Comparison of ENCODE assay signal across 20 cellular contexts in the genomic region with DNA sequence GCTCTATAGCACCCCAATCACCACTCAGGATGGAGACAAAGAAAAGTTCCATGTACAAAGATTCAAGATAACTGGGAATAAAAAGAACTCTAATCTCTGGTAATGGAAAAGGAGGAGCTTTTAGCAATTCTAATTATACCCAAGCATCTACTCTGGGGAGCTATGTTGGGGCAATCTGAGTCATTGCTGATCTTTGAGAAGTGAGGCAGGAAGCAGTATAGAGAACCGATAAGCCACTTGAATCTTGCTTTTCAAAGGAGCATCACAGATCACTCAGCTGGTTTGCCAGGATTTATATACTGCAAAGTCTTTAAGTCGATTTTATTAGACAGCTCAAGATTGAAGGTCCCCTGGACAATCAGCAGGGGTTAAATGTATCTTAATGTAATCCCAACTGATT.
A peak's percentile ranks its signal among the peaks of the same experiment; 100 is the strongest.
DNase-seq lines count a peak whose midpoint lies in the region; ATAC-seq and TF ChIP-seq lines count a peak whose summit lies in the region.
"Had no signal": no experiment of that assay in that cellular context is flagged by ENCODE, and none has a peak within 500 bp of the region (broad histone marks: within the 10 kb centered on the region; RNA-seq: fewer than 3 reads in every experiment).

No MANE protein-coding gene starts in this region.

- peak overlapping the region; percentile 37 for H3K27ac Mint-ChIP-seq in chondrocyte (ENCODE audit: unreplicated experiment)
- H3K27ac Mint-ChIP-seq: activated CD8-positive, alpha-beta T cell treated with anti-CD3 and anti-CD28 coated beads, Interleukin-2, amount 10 ng/mL, durations not matched to agents 7 days and 5 days; activated T-helper 2 cell treated with anti-CD3 and anti-CD28 coated beads, Interferon-gamma antibody, Interleukin-2, Interleukin-4, amounts not matched to agents 10 μg/mL and 5 μg/mL and 100 μg/mL, durations not matched to agents 14 hours and 24 hours and 36 hours; stimulated activated naive CD8-positive, alpha-beta T cell treated with anti-CD3 and anti-CD28 coated beads, Interleukin-15, amount 100 ng/mL, for 72 hours had no signal

- H3K27me3 ChIP-seq in esophagus muscularis mucosa, result no peaks in the 10 kb centered on the region
- H3K27me3 ChIP-seq in BE2C, result no peaks in the 10 kb centered on the region
- H3K27me3 ChIP-seq: hepatocyte, spleen had no signal

- H3K36me3 ChIP-seq in esophagus muscularis mucosa, result peaks cover 0 to 13% (median 6%) of the 10 kb centered on the region in 4 donors
- H3K36me3 ChIP-seq in BE2C, result no peaks in the 10 kb centered on the region
- H3K36me3 ChIP-seq: BLaER1 had no signal

- ATAC-seq in HG02981 (IDR thresholded peaks at IDR 0.05; ENCODE audit: unreplicated experiment), result no peak
- ATAC-seq: activated CD8-positive, alpha-beta T cell treated with anti-CD3 and anti-CD28 coated beads, Interleukin-2, amount 10 ng/mL, durations not matched to agents 7 days and 5 days; left colon; stimulated activated naive CD8-positive, alpha-beta T cell treated with anti-CD3 and anti-CD28 coated beads, Interleukin-15, amount 100 ng/mL, for 72 hours had no signal

- no peak overlapping the region for H3K4me3 Mint-ChIP-seq in chondrocyte (ENCODE audit: unreplicated experiment)
- H3K4me3 Mint-ChIP-seq: activated CD8-positive, alpha-beta T cell treated with anti-CD3 and anti-CD28 coated beads, Interleukin-2, amount 10 ng/mL, durations not matched to agents 7 days and 5 days; stimulated activated naive CD8-positive, alpha-beta T cell treated with anti-CD3 and anti-CD28 coated beads, Interleukin-15, amount 100 ng/mL, for 72 hours had no signal

- WGBS in esophagus muscularis mucosa, result 80% methylated on average over 2 of the region's 2 CpGs

- H3K4me3 ChIP-seq in esophagus muscularis mucosa, result no peak overlapping the region
- no peak overlapping the region for H3K4me3 ChIP-seq in BE2C (ENCODE audit: low read depth, low read length)
- H3K4me3 ChIP-seq: BLaER1, hepatocyte, spleen had no signal

- H3K9me3 ChIP-seq in esophagus muscularis mucosa, result no peaks in the 10 kb centered on the region
- no peaks in the 10 kb centered on the region for H3K9me3 ChIP-seq in BE2C
- H3K9me3 ChIP-seq: BLaER1, spleen had no signal

- H3K9me3 Mint-ChIP-seq in chondrocyte (ENCODE audit: low read depth), result no peaks in the 10 kb centered on the region
- H3K9me3 Mint-ChIP-seq: activated T-helper 2 cell treated with anti-CD3 and anti-CD28 coated beads, Interferon-gamma antibody, Interleukin-2, Interleukin-4, amounts not matched to agents 10 μg/mL and 5 μg/mL and 100 μg/mL, durations not matched to agents 14 hours and 24 hours and 36 hours; stimulated activated naive CD8-positive, alpha-beta T cell treated with anti-CD3 and anti-CD28 coated beads, Interleukin-15, amount 100 ng/mL, for 72 hours had no signal

- H3K27me3 Mint-ChIP-seq in chondrocyte (ENCODE audit: low read depth), result no peaks in the 10 kb centered on the region
- H3K27me3 Mint-ChIP-seq: stimulated activated naive CD8-positive, alpha-beta T cell treated with anti-CD3 and anti-CD28 coated beads, Interleukin-15, amount 100 ng/mL, for 72 hours had no signal

- intact Hi-C loops in esophagus muscularis mucosa (cut with DNase I), result no loop called here

- no peak for TF ChIP-seq POLR2A in esophagus muscularis mucosa (IDR thresholded peaks at IDR 0.05; ENCODE audit: low read depth)

- TF ChIP-seq CTCF in chondrocyte (IDR thresholded peaks at IDR 0.05) (no peak), esophagus muscularis mucosa (IDR thresholded peaks at IDR 0.05) (no peak), BE2C (IDR thresholded peaks at IDR 0.05; ENCODE audit: low read depth, low read length) (no peak)

- no peak for TF ChIP-seq EP300 in esophagus muscularis mucosa (IDR thresholded peaks at IDR 0.05)

- H3K4me1 ChIP-seq in esophagus muscularis mucosa, result no peaks in the 10 kb centered on the region
- H3K4me1 ChIP-seq in BE2C, result no peaks in the 10 kb centered on the region
- H3K4me1 ChIP-seq: BLaER1, parathyroid adenoma, spleen had no signal

- H3K4me1 Mint-ChIP-seq in chondrocyte (ENCODE audit: low read depth), result peaks cover 24% of the 10 kb centered on the region
- H3K4me1 Mint-ChIP-seq: stimulated activated naive CD8-positive, alpha-beta T cell treated with anti-CD3 and anti-CD28 coated beads, Interleukin-15, amount 100 ng/mL, for 72 hours had no signal

- DNase-seq in D341Med (ENCODE audit: low spot score), result peak; percentile 8
- peak; percentile 32 for DNase-seq in LHCN-M2 (ENCODE audit: low read depth)
- no peak for DNase-seq in chondrocyte (ENCODE audit: low spot score)
- peak; percentile 4 for DNase-seq in myocyte (ENCODE audit: low read depth)
- DNase-seq in esophagus muscularis mucosa (ENCODE audit: extremely low spot score), result no peak
- DNase-seq in NCI-H1092 treated with DMSO at 0.1 percent for 48 hours (lab: John Stamatoyannopoulos, UW), result no peak
- DNase-seq in BE2C, result no peak
- DNase-seq: activated CD8-positive, alpha-beta T cell treated with anti-CD3 and anti-CD28 coated beads, Interleukin-2, amount 10 ng/mL, durations not matched to agents 7 days and 5 days; cortex of kidney; DMS153; KG1; left colon; NCI-H1436; spleen; stimulated activated naive CD8-positive, alpha-beta T cell treated with anti-CD3 and anti-CD28 coated beads, Interleukin-15, amount 100 ng/mL, for 72 hours had no signal

- H3K36me3 Mint-ChIP-seq in chondrocyte (ENCODE audit: low read depth), result peaks cover 4% of the 10 kb centered on the region

- H3K27ac ChIP-seq in esophagus muscularis mucosa (replicated peaks in 1 of 4), result no peak overlapping the region
- H3K27ac ChIP-seq: BLaER1, hepatocyte, parathyroid adenoma, spleen had no signal

Comparison
In these comparisons a context has a peak if more than half of its experiments do, and no peak if none do; other contexts are left out.
1. DNase-seq: peak in D341Med (single experiment), LHCN-M2 (single experiment) and myocyte (single experiment); none in chondrocyte (single experiment), esophagus muscularis mucosa (single experiment), NCI-H1092 treated with DMSO at 0.1 percent for 48 hours (single experiment) and BE2C (single experiment).